Comparison of ENCODE assay signal across 11 cellular contexts in the genomic region with DNA sequence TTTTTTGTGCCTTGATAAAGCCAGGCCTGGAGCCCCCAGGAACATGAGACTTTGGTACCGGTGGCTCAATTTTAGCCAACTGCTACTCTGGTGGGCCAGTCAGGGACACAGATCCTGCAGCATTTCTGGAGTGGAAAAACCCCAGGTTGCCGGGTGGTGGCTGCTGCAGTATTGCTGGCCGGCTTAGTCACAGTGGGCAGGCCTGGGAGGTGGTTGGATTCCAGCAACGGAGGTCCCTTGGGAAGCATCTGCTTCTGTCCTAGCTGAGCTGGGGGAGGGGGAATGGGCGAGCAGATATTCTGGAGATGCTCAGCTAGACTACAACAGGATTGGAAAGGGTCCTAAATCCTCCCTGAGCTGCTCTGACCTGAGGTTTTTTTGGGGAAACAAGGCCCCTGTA. TPM values are rescaled to one million over a fixed set of nuclear protein-coding genes. Genes with fewer than 3 reads are reported as not detected.
DNase-seq lines count a peak whose midpoint lies in the region; ATAC-seq and TF ChIP-seq lines count a peak whose summit lies in the region.
"Had no signal": no experiment of that assay in that cellular context is flagged by ENCODE, and none has a peak within 500 bp of the region (broad histone marks: within the 10 kb centered on the region; RNA-seq: fewer than 3 reads in every experiment).

No MANE protein-coding gene starts in this region.

- H3K9me3 Mint-ChIP-seq in type B pancreatic cell: no peaks in the 10 kb centered on the region
- H3K9me3 Mint-ChIP-seq: immature natural killer cell had no signal

- H3K4me1 ChIP-seq in body of pancreas: no peaks in the 10 kb centered on the region

- no peak overlapping the region for H3K27ac ChIP-seq in body of pancreas

- DNase-seq in NCI-H2171 treated with DMSO at 0.1 percent for 48 hours (lab: John Stamatoyannopoulos, UW) (peak; percentile 28), NCI-H2171 (lab: John Stamatoyannopoulos, UW) (no peak), body of pancreas (peak; percentile 26 to 57 (median 42)), iris pigment epithelial cell (ENCODE audit: low read depth) (peak; percentile 38), type B pancreatic cell (ENCODE audit: extremely low spot score, unreplicated experiment) (peak; percentile 65), germinal center (ENCODE audit: low spot score) (no peak)
- DNase-seq: immature natural killer cell, NCI-H1092, SHP77 had no signal

- ATAC-seq in body of pancreas (no peak), HG02798 (IDR thresholded peaks at IDR 0.05; ENCODE audit: poor library complexity, unreplicated experiment) (no peak), HG03039 (IDR thresholded peaks at IDR 0.05; ENCODE audit: unreplicated experiment) (no peak)

- no peak for TF ChIP-seq POLR2A in body of pancreas (IDR thresholded peaks at IDR 0.05)

- no peaks in the 10 kb centered on the region for H3K27me3 ChIP-seq in body of pancreas

- 64 to 73% methylated on average over 4 to 5 of the region's 5 CpGs for WGBS in body of pancreas, 2 donors

- intact Hi-C loops in body of pancreas (cut with DNase I): no loop called here

- no peaks in the 10 kb centered on the region for H3K4me1 Mint-ChIP-seq in type B pancreatic cell (ENCODE audit: unreplicated experiment)
- H3K4me1 Mint-ChIP-seq: immature natural killer cell had no signal

- no peaks in the 10 kb centered on the region for H3K9me3 ChIP-seq in body of pancreas

- no peak overlapping the region for H3K4me3 ChIP-seq in body of pancreas

- no peaks in the 10 kb centered on the region for H3K36me3 Mint-ChIP-seq in type B pancreatic cell
- H3K36me3 Mint-ChIP-seq: immature natural killer cell had no signal

- no peak overlapping the region for H3K27ac Mint-ChIP-seq in type B pancreatic cell
- H3K27ac Mint-ChIP-seq: immature natural killer cell had no signal

- TF ChIP-seq CTCF in body of pancreas (IDR thresholded peaks at IDR 0.05): no peak
- TF ChIP-seq CTCF in type B pancreatic cell (conservative IDR thresholded peaks at IDR 0.05): no peak

- H3K27me3 Mint-ChIP-seq in type B pancreatic cell: peaks cover 31% of the 10 kb centered on the region

- no peak overlapping the region for H3K4me3 Mint-ChIP-seq in type B pancreatic cell
- H3K4me3 Mint-ChIP-seq: immature natural killer cell had no signal

- H3K36me3 ChIP-seq in body of pancreas (replicated peaks in 1 of 2; ENCODE audit: insufficient read depth in 1 of 2, low read depth in 2 of 2): no peaks in the 10 kb centered on the region

RNA-seq across cellular contexts. Expression of a gene that starts 31.7 kb away (rescaled TPM):
- total RNA-seq in body of pancreas (not detected), type B pancreatic cell (ENCODE audit: low replicate concordance) (not detected in 2 replicates)

RNA-seq across cellular contexts. Expression of a gene that starts 49.9 kb away (rescaled TPM):
- total RNA-seq in body of pancreas (10 to 100 TPM; 14.3 to 64.9 TPM), type B pancreatic cell (ENCODE audit: low replicate concordance) (14.2 and 17.9 TPM in 2 replicates)

Comparison
In these comparisons a context has a peak if more than half of its experiments do, and no peak if none do; other contexts are left out.
1. DNase-seq: peak in NCI-H2171 treated with DMSO at 0.1 percent for 48 hours (single experiment), body of pancreas (4 of 4), iris pigment epithelial cell (single experiment) and type B pancreatic cell (single experiment); none in NCI-H2171 (single experiment) and germinal center (single experiment).